1 cellular context compared by ENCODE assay signal in the genomic region with DNA sequence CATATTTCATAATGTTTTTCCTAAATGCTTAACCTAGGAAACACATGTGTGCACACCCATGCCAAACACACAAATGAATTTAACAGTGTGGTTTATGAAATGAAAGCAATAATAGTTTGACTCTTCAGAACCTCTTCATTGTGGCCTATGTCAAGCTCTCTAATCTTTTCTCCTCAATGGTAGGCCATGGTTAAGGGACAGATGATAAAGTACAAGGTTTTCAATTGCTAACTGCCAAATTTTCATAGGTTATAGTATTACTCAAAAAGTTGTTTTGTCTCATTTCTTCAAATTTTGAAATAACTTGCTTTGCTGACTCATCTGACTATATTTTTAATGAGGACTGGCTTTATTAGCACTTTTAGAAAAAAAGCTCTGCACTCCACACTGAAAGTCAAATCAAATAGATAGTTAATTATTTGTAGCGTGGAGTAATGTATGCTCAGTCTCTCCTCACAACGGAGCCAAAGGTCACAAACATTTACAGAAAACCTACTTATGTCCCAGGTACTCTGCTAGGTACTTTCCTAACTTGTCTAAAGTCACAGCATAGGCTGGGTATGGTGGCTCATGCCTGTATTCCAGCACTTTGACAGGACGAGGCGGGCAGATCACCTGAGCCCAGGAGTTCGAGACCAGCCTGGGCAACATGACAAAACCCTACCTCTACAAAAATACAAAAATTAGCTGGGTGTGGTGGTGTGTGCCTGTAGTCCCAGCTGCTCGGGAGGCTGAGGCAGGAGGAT.
TF ChIP-seq lines count a peak whose summit lies in the region.

No MANE protein-coding gene starts in this region.

TF ChIP-seq in GM12878, 131 proteins besides CTCF, POLR2A, EP300 and RAD21:
- TF ChIP-seq ZNF24 (IDR thresholded peaks at IDR 0.05): peak; percentile 71
- TF ChIP-seq NFYA (IDR thresholded peaks at IDR 0.05; ENCODE audit: borderline replicate concordance, low read depth, low read length): no peak
- no peak for TF ChIP-seq SMC3 (IDR thresholded peaks at IDR 0.05; ENCODE audit: borderline replicate concordance, low read length)
- TF ChIP-seq NR2F1 (conservative IDR thresholded peaks at IDR 0.05): peak; percentile 60; the same call in 1 of the 2 replicates
- peak; percentile 14; the same call in 1 of the 2 replicates for TF ChIP-seq ZNF384 (IDR thresholded peaks at IDR 0.05; ENCODE audit: borderline replicate concordance, low read depth, low read length)
- TF ChIP-seq MTA2 (IDR thresholded peaks at IDR 0.05; ENCODE audit: low read depth): peak; percentile 60
TF ChIP-seq in GM12878: peak in this region for 4.
